19 cellular contexts compared by ENCODE assay signal in the genomic region with DNA sequence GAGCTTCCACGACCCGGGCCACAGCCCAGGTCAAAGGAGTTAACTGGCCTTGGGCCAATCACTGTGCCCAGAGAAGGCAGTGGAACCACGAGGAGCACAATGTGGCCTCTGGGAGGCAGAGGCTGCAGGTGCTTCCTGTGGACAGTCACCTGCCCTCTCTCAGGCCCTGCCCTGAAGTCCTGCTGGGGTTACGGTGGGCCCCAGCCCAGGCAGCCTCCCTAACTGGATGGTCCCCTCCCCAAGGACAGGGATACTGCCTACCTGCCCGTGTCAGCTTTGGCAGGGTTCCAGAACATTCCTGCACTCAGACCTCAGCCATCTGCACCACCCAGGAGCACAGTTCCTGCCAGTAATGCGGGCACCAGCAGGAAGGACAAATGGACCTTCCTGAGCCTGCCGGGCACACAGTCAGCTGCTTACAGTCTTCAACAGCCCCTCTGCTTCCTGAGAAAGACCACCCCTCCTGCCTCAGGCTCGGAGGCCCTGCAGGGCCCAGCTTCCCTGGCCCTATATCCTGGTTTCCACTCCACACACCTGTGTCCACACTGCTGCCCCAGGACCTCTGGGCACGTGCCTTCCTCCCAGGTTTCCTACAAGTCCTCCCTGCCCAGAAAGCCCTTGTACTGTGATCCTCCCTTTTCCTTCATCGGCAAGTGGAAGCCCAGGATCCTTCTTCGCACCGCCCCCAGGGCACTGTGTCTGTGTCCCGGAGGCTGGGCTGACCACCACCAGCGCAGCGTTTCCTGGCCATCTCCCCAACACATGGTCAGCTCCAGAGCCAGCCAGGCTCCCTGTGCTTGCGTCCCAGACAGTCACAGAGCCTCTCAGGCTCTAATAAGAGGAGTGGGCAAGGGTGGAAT. TPM values are rescaled to one million over a fixed set of nuclear protein-coding genes. Genes with fewer than 3 reads are reported as not detected.
DNase-seq lines count a peak whose midpoint lies in the region; FAIRE-seq and TF ChIP-seq lines count a peak whose summit lies in the region.
"Had no signal": no experiment of that assay in that cellular context is flagged by ENCODE, and none has a peak within 500 bp of the region (broad histone marks: within the 10 kb centered on the region; RNA-seq: fewer than 3 reads in every experiment).

No MANE protein-coding gene starts in this region.

- H3K4me3 ChIP-seq in HEK293 (ENCODE audit: low read depth, low read length): no peak overlapping the region
- H3K4me3 ChIP-seq in kidney (ENCODE audit: low read length in 2 of 2): no peak overlapping the region
- no peak overlapping the region for H3K4me3 ChIP-seq in stomach
- H3K4me3 ChIP-seq: cardiac muscle cell had no signal

- peaks cover 0 to 37% (median 17%) of the 10 kb centered on the region in 3 donors for H3K27me3 ChIP-seq in stomach

- no peak for FAIRE-seq in kidney (lab: Jason Lieb, UNC)

- H3K27ac ChIP-seq in HEK293 (ENCODE audit: extremely low read depth, low read depth, low read length) (no peak overlapping the region), kidney (ENCODE audit: low read depth in 2 of 2, low read length in 2 of 2) (no peak overlapping the region), stomach (peak overlapping the region; percentile 13 to 54 (median 27))
- H3K27ac ChIP-seq: cardiac muscle cell had no signal

- no peak for TF ChIP-seq POLR2A in stomach (IDR thresholded peaks at IDR 0.05)

- H3K36me3 ChIP-seq in HEK293 (ENCODE audit: control insufficient read depth in 2 of 2, insufficient read depth in 1 of 2, low read length in 2 of 2) (no peaks in the 10 kb centered on the region), kidney (ENCODE audit: control insufficient read depth in 1 of 2, insufficient read depth in 2 of 2, low read length in 2 of 2) (no peaks in the 10 kb centered on the region), stomach (no peaks in the 10 kb centered on the region)
- H3K36me3 ChIP-seq: cardiac muscle cell had no signal

- H3K9ac ChIP-seq in kidney (ENCODE audit: low read length in 2 of 2): no peak overlapping the region

- H3K4me1 ChIP-seq in HEK293 (ENCODE audit: control insufficient read depth, insufficient read depth, low read length) (no peaks in the 10 kb centered on the region), kidney (ENCODE audit: control insufficient read depth in 1 of 2, insufficient read depth in 1 of 2, low read depth in 1 of 2, low read length in 2 of 2) (peaks cover 0 to 7% of the 10 kb centered on the region in 2 donors), stomach (peaks cover 11 to 16% (median 15%) of the 10 kb centered on the region in 4 donors)

- TF ChIP-seq CTCF in HEK293 (tag by site-specific recombination; IDR thresholded peaks at IDR 0.05) (no peak), kidney (IDR thresholded peaks at IDR 0.05; ENCODE audit: borderline replicate concordance, extremely low read depth, insufficient read depth) (no peak), stomach (IDR thresholded peaks at IDR 0.05) (no peak)

- no peak for TF ChIP-seq EP300 in stomach (IDR thresholded peaks at IDR 0.05)

- peak; percentile 26 for DNase-seq in SW480 (ENCODE audit: low spot score)
- DNase-seq in kidney: peak; percentile 80
- DNase-seq in stomach: peak; percentile 76
- no peak for DNase-seq in NCI-H1694 (lab: John Stamatoyannopoulos, UW)
- no peak for DNase-seq in DMS79 (lab: John Stamatoyannopoulos, UW)
- DNase-seq in NOMO-1 (lab: John Stamatoyannopoulos, UW; ENCODE audit: unreplicated experiment in 2 of 2): no peak
- DNase-seq: activated CD4-positive, alpha-beta T cell treated with anti-CD3 and anti-CD28 coated beads for 4 hours; activated naive CD8-positive, alpha-beta T cell treated with anti-CD3 and anti-CD28 coated beads, Interleukin-2, amount 10 ng/mL, durations not matched to agents 7 days and 5 days; effector memory CD4-positive, alpha-beta T cell; H9; naive thymus-derived CD8-positive, alpha-beta T cell; NCI-H1092; NCI-H2171; NK-92 treated with Interleukin-12 subunit alpha and Interleukin-12 subunit beta, amount 100 ng/mL, for 24 hours; SIG-M5 had no signal

- POLR2A ChIA-PET in HEK293 (lab: Yijun Ruan, JAX): no interaction called here

- H3K9me3 ChIP-seq in HEK293 (ENCODE audit: control insufficient read depth, insufficient read depth, low read depth, low read length) (no peaks in the 10 kb centered on the region), kidney (ENCODE audit: control insufficient read depth in 1 of 2, low read length in 2 of 2) (no peaks in the 10 kb centered on the region), stomach (no peaks in the 10 kb centered on the region)

- CTCF ChIA-PET in HEK293 (lab: Yijun Ruan, JAX): interaction anchor here (0.7 kb wide), 1 partner anchor 189 kb away, joined by 3 read pairs; no protein-coding TSS in a partner anchor

- WGBS in stomach, 5 donors: 45 to 60% (median 51%) methylated on average over 14 to 16 of the region's 16 CpGs

- intact Hi-C loops in kidney (cut with DNase I) (no loop called here), stomach (cut with DNase I; ENCODE audit: low total_unique reads) (no loop called here)

TF ChIP-seq in HEK293, 187 proteins besides CTCF, POLR2A, EP300 and RAD21:
- no peak for TF ChIP-seq ZNF37A (tag by site-specific recombination; IDR thresholded peaks at IDR 0.05)
- TF ChIP-seq, protein P1, sequence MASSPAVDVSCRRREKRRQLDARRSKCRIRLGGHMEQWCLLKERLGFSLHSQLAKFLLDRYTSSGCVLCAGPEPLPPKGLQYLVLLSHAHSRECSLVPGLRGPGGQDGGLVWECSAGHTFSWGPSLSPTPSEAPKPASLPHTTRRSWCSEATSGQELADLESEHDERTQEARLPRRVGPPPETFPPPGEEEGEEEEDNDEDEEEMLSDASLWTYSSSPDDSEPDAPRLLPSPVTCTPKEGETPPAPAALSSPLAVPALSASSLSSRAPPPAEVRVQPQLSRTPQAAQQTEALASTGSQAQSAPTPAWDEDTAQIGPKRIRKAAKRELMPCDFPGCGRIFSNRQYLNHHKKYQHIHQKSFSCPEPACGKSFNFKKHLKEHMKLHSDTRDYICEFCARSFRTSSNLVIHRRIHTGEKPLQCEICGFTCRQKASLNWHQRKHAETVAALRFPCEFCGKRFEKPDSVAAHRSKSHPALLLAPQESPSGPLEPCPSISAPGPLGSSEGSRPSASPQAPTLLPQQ (tag by site-specific recombination; IDR thresholded peaks at IDR 0.05): peak; percentile 11; the same call in 1 of the 2 replicates
TF ChIP-seq in HEK293: peak in this region for 1.

RNA-seq across cellular contexts. Expression of gene WDR86, which starts 23.3 kb away (rescaled TPM):
- total RNA-seq in kidney (5.9 TPM), stomach (10 to 100 TPM in 1 of 5 donors, 1 to 10 TPM in 4; 1.2 to 15.8 (median 6.2) TPM)
- polyA plus RNA-seq in kidney (ENCODE audit: insufficient read depth, low read depth, low replicate concordance) (1.8 TPM), stomach (1 to 10 TPM; 2.2 to 7.5 (median 4.1) TPM)

RNA-seq across cellular contexts. Expression of gene NUB1, which starts 44.9 kb away (rescaled TPM):
- total RNA-seq in kidney (51.8 TPM), stomach (100 to 1,000 TPM in 1 of 5 donors, 10 to 100 TPM in 4; 16.3 to 121 (median 40.0) TPM)
- polyA plus RNA-seq in kidney (ENCODE audit: insufficient read depth, low read depth, low replicate concordance) (32.7 TPM), stomach (10 to 100 TPM; 22.2 to 31.6 (median 26.5) TPM)

RNA-seq across cellular contexts. Expression of gene CRYGN, which starts 53.4 kb away (rescaled TPM):
- total RNA-seq in kidney (0.22 TPM), stomach (not detected)
- polyA plus RNA-seq in kidney (ENCODE audit: insufficient read depth, low read depth, low replicate concordance) (not detected), stomach (not detected)
- total RNA-seq: lower leg skin had no signal
- polyA plus RNA-seq: CD14-positive monocyte had no signal

Comparison
In these comparisons a context has a peak if more than half of its experiments do, and no peak if none do; other contexts are left out.
1. H3K27ac ChIP-seq: peak in stomach (5 of 5); none in HEK293 (single experiment) and kidney (0 of 2).
2. DNase-seq: peak in SW480 (single experiment), kidney (single experiment) and stomach (single experiment); none in NCI-H1694 (single experiment), DMS79 (single experiment) and NOMO-1 (0 of 2).